Comparison of ENCODE assay signal across 22 cellular contexts in the genomic region with DNA sequence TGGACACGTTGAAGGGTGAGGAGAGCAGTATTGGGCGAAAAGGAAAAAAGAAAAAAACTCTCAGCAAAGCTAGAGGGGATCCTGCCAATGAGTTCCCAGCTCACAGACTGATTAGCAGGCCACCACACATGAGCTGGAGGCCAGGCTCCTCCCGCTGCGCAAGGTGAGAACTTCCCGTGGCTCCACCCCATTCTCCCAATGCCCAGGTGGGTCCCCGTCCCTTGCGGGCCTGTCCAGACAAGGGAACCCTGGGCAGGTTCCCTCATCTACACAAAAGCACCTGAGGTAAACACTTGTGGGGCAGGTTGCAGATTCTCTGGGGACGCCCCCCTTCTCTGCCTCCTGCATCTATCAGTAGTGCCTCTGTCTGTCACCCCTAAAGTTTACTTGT. TPM values are rescaled to one million over a fixed set of nuclear protein-coding genes. Genes with fewer than 3 reads are reported as not detected.
"Had no signal": no experiment of that assay in that cellular context is flagged by ENCODE, and none has a peak within 500 bp of the region (broad histone marks: within the 10 kb centered on the region; RNA-seq: fewer than 3 reads in every experiment).

No MANE protein-coding gene starts in this region.

- H3K4me1 ChIP-seq: esophagus squamous epithelium, gastroesophageal sphincter, left lung, lower lobe of right lung, pancreas had no signal

- FAIRE-seq: pancreas, urothelium cell line had no signal

- H3K9me3 ChIP-seq: lower lobe of right lung, pancreas had no signal

- H3K4me2 ChIP-seq: smooth muscle cell had no signal

- H3K27ac Mint-ChIP-seq: effector memory CD8-positive, alpha-beta T cell; memory B cell; naive thymus-derived CD8-positive, alpha-beta T cell; progenitor cell of endocrine pancreas; type B pancreatic cell had no signal

- H3K4me1 Mint-ChIP-seq: memory B cell; naive thymus-derived CD8-positive, alpha-beta T cell had no signal

- H3K4me3 ChIP-seq: esophagus squamous epithelium, gastroesophageal sphincter, left lung, lower lobe of right lung, pancreas, smooth muscle cell had no signal

- H3K27me3 ChIP-seq: esophagus squamous epithelium, gastroesophageal sphincter, left lung, pancreas had no signal

- H3K4me3 Mint-ChIP-seq: effector memory CD8-positive, alpha-beta T cell; memory B cell; naive thymus-derived CD8-positive, alpha-beta T cell; type B pancreatic cell had no signal

- ATAC-seq: effector memory CD8-positive, alpha-beta T cell; gastroesophageal sphincter; left lung; lower lobe of right lung; naive thymus-derived CD8-positive, alpha-beta T cell; pancreas; right cardiac atrium had no signal

- H3K27ac ChIP-seq: esophagus squamous epithelium, gastroesophageal sphincter, left lung, lower lobe of right lung, pancreas had no signal

- H3K27me3 Mint-ChIP-seq: effector memory CD8-positive, alpha-beta T cell; memory B cell; naive thymus-derived CD8-positive, alpha-beta T cell; progenitor cell of endocrine pancreas; type B pancreatic cell had no signal

- DNase-seq: central memory CD4-positive, alpha-beta T cell; effector memory CD8-positive, alpha-beta T cell; esophagus squamous epithelium; foreskin fibroblast; glutamatergic neuron; kidney glomerular epithelial cell; left lung; lower lobe of right lung; midbrain; naive thymus-derived CD8-positive, alpha-beta T cell; occipital lobe; pancreas; right cardiac atrium; stimulated activated CD4-positive, alpha-beta T cell treated with anti-CD3 and anti-CD28 coated beads, Interleukin-2, amount 100 ng/mL, for 48 hours; stimulated activated naive CD4-positive, alpha-beta T cell treated with Interleukin-2 at 50 U/mL for 16 hours had no signal

- H3K9me3 Mint-ChIP-seq: effector memory CD8-positive, alpha-beta T cell had no signal

RNA-seq across cellular contexts. Expression of a gene that starts 59.6 kb away (rescaled TPM):
- total RNA-seq: epithelial cell of proximal tubule; lower lobe of right lung; naive thymus-derived CD8-positive, alpha-beta T cell; progenitor cell of endocrine pancreas; smooth muscle cell had no signal
- polyA plus RNA-seq: naive thymus-derived CD8-positive, alpha-beta T cell had no signal
